ENCODE assay signal across 14 cellular contexts in the genomic region with DNA sequence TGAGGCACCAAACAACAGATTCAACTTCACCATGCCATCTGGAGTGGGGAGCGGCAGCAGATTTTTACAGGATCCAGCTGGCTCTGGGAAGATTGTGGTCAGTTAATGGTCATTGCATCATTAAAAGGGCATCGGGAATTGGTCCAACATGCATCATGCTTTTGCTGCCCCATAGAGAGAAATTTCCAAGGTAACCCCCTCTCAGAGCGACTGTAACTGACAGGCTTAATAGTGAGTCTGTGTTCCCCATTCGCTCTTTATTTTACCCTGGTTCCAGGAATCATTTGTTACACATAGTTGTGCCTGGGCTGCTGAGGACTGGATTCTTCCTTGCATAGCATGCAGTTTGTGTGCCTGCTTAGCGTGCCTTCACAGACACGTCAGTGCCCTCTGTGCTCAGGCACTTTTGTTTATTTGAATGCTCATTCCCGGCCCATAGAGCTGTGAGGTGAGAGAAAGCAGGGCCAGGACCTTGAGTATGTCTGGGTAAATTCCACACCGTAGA. TPM values are rescaled to one million over a fixed set of nuclear protein-coding genes. Genes with fewer than 3 reads are reported as not detected.
A peak's percentile ranks its signal among the peaks of the same experiment; 100 is the strongest.
DNase-seq lines count a peak whose midpoint lies in the region; ATAC-seq, FAIRE-seq and TF ChIP-seq lines count a peak whose summit lies in the region.
"Had no signal": no experiment of that assay in that cellular context is flagged by ENCODE, and none has a peak within 500 bp of the region (broad histone marks: within the 10 kb centered on the region; RNA-seq: fewer than 3 reads in every experiment).

No MANE protein-coding gene starts in this region.

- peak overlapping the region; percentile 29 for H3K27ac ChIP-seq in astrocyte (ENCODE audit: low read depth, low read length)
- H3K27ac ChIP-seq: upper lobe of right lung had no signal

- H3K4me1 Mint-ChIP-seq in astrocyte (ENCODE audit: low read depth, unreplicated experiment): peaks cover 15% of the 10 kb centered on the region

- H3K36me3 Mint-ChIP-seq in astrocyte (ENCODE audit: low read depth, unreplicated experiment): no peaks in the 10 kb centered on the region

- DNase-seq in NCI-H1694 (lab: John Stamatoyannopoulos, UW): peak; percentile 24
- no peak for DNase-seq in NCI-H1694 treated with DMSO at 0.1 percent for 48 hours (lab: John Stamatoyannopoulos, UW)
- DNase-seq in astrocyte (ENCODE audit: low read depth): peak; percentile 90
- DNase-seq in glomerular visceral epithelial cell (ENCODE audit: extremely low spot score): peak; percentile 91
- peak; percentile 64 for DNase-seq in stromal cell of bone marrow (ENCODE audit: low read depth)
- no peak for DNase-seq in NOMO-1 (lab: John Stamatoyannopoulos, UW; ENCODE audit: unreplicated experiment in 2 of 2)
- DNase-seq: activated CD4-positive, alpha-beta T cell treated with anti-CD3 and anti-CD28 coated beads for 4 hours; activated T-cell treated with anti-CD3 and anti-CD28 coated beads, Interleukin-2, amount 50 U/mL, for 72 hours; Karpas-422; upper lobe of right lung had no signal

- H3K36me3 ChIP-seq in astrocyte (ENCODE audit: insufficient read depth, low read length): no peaks in the 10 kb centered on the region
- H3K36me3 ChIP-seq: upper lobe of right lung had no signal

- no peaks in the 10 kb centered on the region for H3K9me3 ChIP-seq in astrocyte (ENCODE audit: insufficient read depth, low read depth, low read length)
- H3K9me3 ChIP-seq: upper lobe of right lung had no signal

- H2AFZ ChIP-seq in astrocyte (ENCODE audit: low read depth, low read length): no peak overlapping the region

- no peak for TF ChIP-seq CTCF in astrocyte (IDR thresholded peaks at IDR 0.05; ENCODE audit: insufficient read depth, low read depth, low read length)

- H4K20me1 ChIP-seq in astrocyte (ENCODE audit: insufficient read depth, low read length): no peaks in the 10 kb centered on the region

- FAIRE-seq in astrocyte (lab: Jason Lieb, UNC): no peak
- FAIRE-seq: A204.1, GM18507 had no signal

- H3K9ac ChIP-seq in astrocyte (ENCODE audit: low read length): peak overlapping the region; percentile 30

- peak overlapping the region; percentile 63 for H3K4me2 ChIP-seq in astrocyte (ENCODE audit: low read length)

- H3K27ac Mint-ChIP-seq in astrocyte (ENCODE audit: unreplicated experiment): no peak overlapping the region
- H3K27ac Mint-ChIP-seq: activated T-cell treated with anti-CD3 and anti-CD28 coated beads, Interleukin-2, amount 50 U/mL, for 72 hours had no signal

- H3K9me3 Mint-ChIP-seq in astrocyte (ENCODE audit: unreplicated experiment): peaks cover 10% of the 10 kb centered on the region
- H3K9me3 Mint-ChIP-seq: activated T-cell treated with anti-CD3 and anti-CD28 coated beads, Interleukin-2, amount 50 U/mL, for 72 hours had no signal

- H3K4me3 Mint-ChIP-seq in astrocyte (ENCODE audit: unreplicated experiment): no peak overlapping the region
- H3K4me3 Mint-ChIP-seq: activated T-cell treated with anti-CD3 and anti-CD28 coated beads, Interleukin-2, amount 50 U/mL, for 72 hours had no signal

- H3K27me3 ChIP-seq in astrocyte (ENCODE audit: insufficient read depth, low read length): peaks cover 17% of the 10 kb centered on the region
- H3K27me3 ChIP-seq: upper lobe of right lung had no signal

- H3K27me3 Mint-ChIP-seq in astrocyte (ENCODE audit: low read depth, unreplicated experiment): peaks cover 11% of the 10 kb centered on the region

- H3K4me3 ChIP-seq in astrocyte (ENCODE audit: insufficient read depth, low read depth, low read length): no peak overlapping the region
- H3K4me3 ChIP-seq: upper lobe of right lung had no signal

- H3K79me2 ChIP-seq in astrocyte (ENCODE audit: insufficient read depth, low read length): no peaks in the 10 kb centered on the region

- peaks cover 21% of the 10 kb centered on the region for H3K4me1 ChIP-seq in astrocyte (ENCODE audit: insufficient read depth, low read length)

- ATAC-seq in GM19035 (IDR thresholded peaks at IDR 0.05; ENCODE audit: unreplicated experiment): no peak
- no peak for ATAC-seq in HG03521 (IDR thresholded peaks at IDR 0.05; ENCODE audit: unreplicated experiment)
- ATAC-seq: activated T-cell treated with anti-CD3 and anti-CD28 coated beads, Interleukin-2, amount 50 U/mL, for 72 hours; upper lobe of right lung had no signal

RNA-seq across cellular contexts. Expression of a gene that starts 49.9 kb away (rescaled TPM):
- total RNA-seq in astrocyte: 1.8 and 3.1 TPM in 2 replicates

Comparison
In these comparisons a context has a peak if more than half of its experiments do, and no peak if none do; other contexts are left out.
1. DNase-seq: peak in NCI-H1694 (single experiment), astrocyte (single experiment), glomerular visceral epithelial cell (single experiment) and stromal cell of bone marrow (single experiment); none in NCI-H1694 treated with DMSO at 0.1 percent for 48 hours (single experiment) and NOMO-1 (0 of 2).